ENCODE assay signal across 13 cellular contexts in the genomic region with DNA sequence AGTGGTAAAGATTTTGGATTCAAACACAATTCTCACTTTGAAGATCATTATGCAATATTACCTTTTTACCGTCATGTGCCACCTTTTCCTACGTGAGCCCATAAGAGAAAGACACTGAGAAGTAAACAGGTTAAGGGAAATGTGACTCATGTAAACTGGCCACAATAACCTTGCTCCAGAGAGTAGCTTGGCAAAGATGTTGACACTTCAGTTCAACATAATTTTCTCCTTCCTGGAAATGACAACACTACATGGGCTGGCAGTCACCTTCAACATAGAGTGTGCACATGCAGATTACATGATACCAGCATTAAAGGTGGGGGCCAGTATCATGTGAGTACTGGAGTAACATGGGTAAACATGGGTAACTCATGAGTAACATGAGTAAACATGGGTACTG.
DNase-seq lines count a peak whose midpoint lies in the region; ATAC-seq and TF ChIP-seq lines count a peak whose summit lies in the region.
"Had no signal": no experiment of that assay in that cellular context is flagged by ENCODE, and none has a peak within 500 bp of the region (broad histone marks: within the 10 kb centered on the region; RNA-seq: fewer than 3 reads in every experiment).

No MANE protein-coding gene starts in this region.

- no peaks in the 10 kb centered on the region for H3K27me3 Mint-ChIP-seq in CD8-positive, alpha-beta memory T cell
- no peaks in the 10 kb centered on the region for H3K27me3 Mint-ChIP-seq in central memory CD8-positive, alpha-beta T cell
- H3K27me3 Mint-ChIP-seq in memory B cell = no peaks in the 10 kb centered on the region
- H3K27me3 Mint-ChIP-seq: CD4-positive, CD25-positive, alpha-beta regulatory T cell had no signal

- H3K4me3 Mint-ChIP-seq in CD8-positive, alpha-beta memory T cell = no peak overlapping the region
- no peak overlapping the region for H3K4me3 Mint-ChIP-seq in central memory CD8-positive, alpha-beta T cell
- H3K4me3 Mint-ChIP-seq in memory B cell = no peak overlapping the region
- H3K4me3 Mint-ChIP-seq: CD4-positive, CD25-positive, alpha-beta regulatory T cell had no signal

- no peaks in the 10 kb centered on the region for H3K9me3 ChIP-seq in CD8-positive, alpha-beta memory T cell (ENCODE audit: low read length)
- no peaks in the 10 kb centered on the region for H3K9me3 ChIP-seq in right atrium auricular region

- TF ChIP-seq CTCF in right atrium auricular region (IDR thresholded peaks at IDR 0.05) = no peak

- peaks cover 15 to 95% (median 31%) of the 10 kb centered on the region in 3 donors for H3K36me3 Mint-ChIP-seq in CD8-positive, alpha-beta memory T cell
- peaks cover 48% of the 10 kb centered on the region for H3K36me3 Mint-ChIP-seq in central memory CD8-positive, alpha-beta T cell (ENCODE audit: insufficient read depth)
- H3K36me3 Mint-ChIP-seq in memory B cell = peaks cover 55% of the 10 kb centered on the region

- POLR2A ChIA-PET in CD8-positive, alpha-beta memory T cell (lab: Charles Lee) = no interaction called here

- H3K36me3 ChIP-seq in CD8-positive, alpha-beta memory T cell (ENCODE audit: insufficient read depth, low read length) = peaks cover 25% of the 10 kb centered on the region
- peaks cover 7% of the 10 kb centered on the region for H3K36me3 ChIP-seq in right atrium auricular region

- H3K27me3 ChIP-seq in CD8-positive, alpha-beta memory T cell (ENCODE audit: insufficient read depth, low read length, poor library complexity, severe bottlenecking) = no peaks in the 10 kb centered on the region
- no peaks in the 10 kb centered on the region for H3K27me3 ChIP-seq in right atrium auricular region

- intact Hi-C loops in cardiac septum (cut with DNase I) = no loop called here
- intact Hi-C loops in left colon (cut with DNase I, micrococcal nuclease) = no loop called here

- peak overlapping the region in 6 of 8 donors; percentile 8 to 73 (median 54) for H3K27ac Mint-ChIP-seq in CD8-positive, alpha-beta memory T cell
- peak overlapping the region; percentile 50 for H3K27ac Mint-ChIP-seq in central memory CD8-positive, alpha-beta T cell (ENCODE audit: low read depth)
- H3K27ac Mint-ChIP-seq in memory B cell = peak overlapping the region; percentile 42

- no peak for ATAC-seq in central memory CD8-positive, alpha-beta T cell (replicated peaks; ENCODE audit: extremely low read depth, poor library complexity, severe bottlenecking)
- ATAC-seq in memory B cell (ENCODE audit: low read depth) = no peak
- ATAC-seq in left colon = no peak
- ATAC-seq: right cardiac atrium had no signal

- no peaks in the 10 kb centered on the region for H3K4me1 ChIP-seq in CD8-positive, alpha-beta memory T cell (ENCODE audit: insufficient read depth, low read length)
- H3K4me1 ChIP-seq in right atrium auricular region = peaks cover 0 to 19% of the 10 kb centered on the region in 2 donors

- peaks cover 9 to 22% (median 21%) of the 10 kb centered on the region in 3 donors for H3K4me1 Mint-ChIP-seq in CD8-positive, alpha-beta memory T cell
- H3K4me1 Mint-ChIP-seq in central memory CD8-positive, alpha-beta T cell = peaks cover 25% of the 10 kb centered on the region
- peaks cover 20% of the 10 kb centered on the region for H3K4me1 Mint-ChIP-seq in memory B cell

- no peak overlapping the region for H3K4me3 ChIP-seq in CD8-positive, alpha-beta memory T cell (ENCODE audit: low read length)
- no peak overlapping the region for H3K4me3 ChIP-seq in right atrium auricular region

- no peak for DNase-seq in CD8-positive, alpha-beta memory T cell
- peak; percentile 56 for DNase-seq in M059J (ENCODE audit: low read depth)
- no peak for DNase-seq in central memory CD8-positive, alpha-beta T cell (ENCODE audit: low spot score in 2 of 2)
- DNase-seq in memory B cell (ENCODE audit: low spot score in 2 of 2) = no peak
- DNase-seq in cardiac septum (ENCODE audit: low spot score) = no peak
- DNase-seq in left colon = no peak
- no peak for DNase-seq in right atrium auricular region (ENCODE audit: low spot score)
- DNase-seq: activated T-cell treated with anti-CD3 and anti-CD28 coated beads, Interleukin-2, amount 50 U/mL, for 1 hour; caudate nucleus; CD4-positive, CD25-positive, alpha-beta regulatory T cell; NK-92 treated with Interleukin-12 subunit alpha and Interleukin-12 subunit beta, amount 100 ng/mL, for 24 hours; right cardiac atrium had no signal

- no peak overlapping the region for H3K27ac ChIP-seq in CD8-positive, alpha-beta memory T cell (ENCODE audit: low read depth, low read length)
- H3K27ac ChIP-seq in right atrium auricular region = no peak overlapping the region
- H3K27ac ChIP-seq: VCaP had no signal

- CTCF ChIA-PET in CD8-positive, alpha-beta memory T cell (lab: Charles Lee) = no interaction called here

- no peaks in the 10 kb centered on the region for H3K9me3 Mint-ChIP-seq in CD8-positive, alpha-beta memory T cell
- H3K9me3 Mint-ChIP-seq in central memory CD8-positive, alpha-beta T cell = no peaks in the 10 kb centered on the region
- H3K9me3 Mint-ChIP-seq in memory B cell = no peaks in the 10 kb centered on the region
- H3K9me3 Mint-ChIP-seq: CD4-positive, CD25-positive, alpha-beta regulatory T cell had no signal
